In the genomic region with DNA sequence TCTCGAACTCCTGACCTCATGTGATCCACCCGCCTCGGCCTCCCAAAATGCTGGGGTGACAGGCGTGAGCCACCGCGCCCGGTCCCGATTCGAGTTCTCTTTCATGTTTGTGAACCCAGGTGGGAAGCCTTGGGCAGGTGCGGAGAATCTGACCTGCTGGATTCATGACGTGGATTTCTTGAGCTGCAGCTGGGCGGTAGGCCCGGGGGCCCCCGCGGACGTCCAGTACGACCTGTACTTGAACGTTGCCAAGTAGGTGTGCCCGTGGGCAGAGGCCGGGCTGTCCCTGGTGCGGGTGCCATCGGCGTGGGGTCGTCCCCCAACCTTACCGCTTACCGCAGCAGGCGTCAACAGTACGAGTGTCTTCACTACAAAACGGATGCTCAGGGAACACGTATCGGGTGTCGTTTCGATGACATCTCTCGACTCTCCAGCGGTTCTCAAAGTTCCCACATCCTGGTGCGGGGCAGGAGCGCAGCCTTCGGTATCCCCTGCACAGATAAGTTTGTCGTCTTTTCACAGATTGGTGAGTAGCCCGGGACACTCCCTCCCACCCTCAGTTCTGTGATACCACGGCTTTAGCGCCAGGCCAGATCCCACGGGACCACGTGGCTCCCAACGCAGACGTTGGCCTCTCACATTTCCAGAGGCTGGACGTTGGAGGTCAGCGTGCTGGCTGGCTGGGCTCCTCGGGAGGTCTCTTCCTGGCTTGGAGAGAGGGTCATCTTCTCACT, we compare ENCODE assay signal across 28 cellular contexts. TPM values are rescaled to one million over a fixed set of nuclear protein-coding genes. Genes with fewer than 3 reads are reported as not detected.
"Had no signal": no experiment of that assay in that cellular context is flagged by ENCODE, and none has a peak within 500 bp of the region (broad histone marks: within the 10 kb centered on the region; RNA-seq: fewer than 3 reads in every experiment).

No MANE protein-coding gene starts in this region.

- H3K4me1 ChIP-seq: ascending aorta, body of pancreas had no signal

- H3K4me1 Mint-ChIP-seq: activated naive CD4-positive, alpha-beta T cell treated with anti-CD3 and anti-CD28 coated beads, Interleukin-2, amount 50 U/mL, for 24 hours; central memory CD8-positive, alpha-beta T cell had no signal

- H3K36me3 ChIP-seq: ascending aorta had no signal

- H3K27me3 Mint-ChIP-seq: activated naive CD4-positive, alpha-beta T cell treated with anti-CD3 and anti-CD28 coated beads, Interleukin-2, amount 50 U/mL, for 24 hours; central memory CD8-positive, alpha-beta T cell had no signal

- H3K9me3 Mint-ChIP-seq: activated naive CD4-positive, alpha-beta T cell treated with anti-CD3 and anti-CD28 coated beads, Interleukin-2, amount 50 U/mL, for 24 hours; central memory CD8-positive, alpha-beta T cell had no signal

- H3K36me3 Mint-ChIP-seq: activated naive CD4-positive, alpha-beta T cell treated with anti-CD3 and anti-CD28 coated beads, Interleukin-2, amount 50 U/mL, for 24 hours had no signal

- ATAC-seq: activated CD8-positive, alpha-beta T cell treated with anti-CD3 and anti-CD28 coated beads, Interleukin-2, amount 10 ng/mL, durations not matched to agents 7 days and 5 days; body of pancreas; Panc1; Right ventricle myocardium inferior had no signal

- H3K27ac ChIP-seq: ascending aorta, body of pancreas, SK-N-MC, VCaP had no signal

- H3K27me3 ChIP-seq: ascending aorta, body of pancreas had no signal

- H3K9me3 ChIP-seq: ascending aorta, body of pancreas had no signal

- DNase-seq: activated CD4-positive, alpha-beta T cell treated with anti-CD3 and anti-CD28 coated beads, Interleukin-2, amount 50 U/mL, for 1 hour; activated CD4-positive, CD25-positive, alpha-beta regulatory T cell; activated CD8-positive, alpha-beta memory T cell treated with anti-CD3 and anti-CD28 coated beads, Interleukin-2, amount 50 U/mL, for 48 hours; activated CD8-positive, alpha-beta T cell treated with anti-CD3 and anti-CD28 coated beads, Interleukin-2, amount 10 ng/mL, durations not matched to agents 7 days and 5 days; activated effector memory CD4-positive, alpha-beta T cell treated with Interleukin-2 at 50 U/mL for 16 hours; activated naive CD4-positive, alpha-beta T cell; activated T-cell treated with anti-CD3 and anti-CD28 coated beads, Interleukin-2, amount 50 U/mL, for 1 hour; body of pancreas; Karpas-422; MM.1S; NCI-H1105 treated with DMSO at 0.1 percent for 48 hours; NCI-H1436 treated with DMSO at 0.1 percent for 48 hours; NCI-H187; NCI-H2081; NCI-H510A treated with DMSO at 0.1 percent for 48 hours; NCI-H69; NK-92 treated with Interleukin-12 subunit alpha and Interleukin-12 subunit beta, amount 100 ng/mL, for 24 hours; OCI-M1; RPMI8226; T-helper 1 cell had no signal

- H3K4me3 Mint-ChIP-seq: activated CD8-positive, alpha-beta T cell treated with anti-CD3 and anti-CD28 coated beads, Interleukin-2, amount 10 ng/mL, durations not matched to agents 7 days and 5 days; activated naive CD4-positive, alpha-beta T cell treated with anti-CD3 and anti-CD28 coated beads, Interleukin-2, amount 50 U/mL, for 24 hours; central memory CD8-positive, alpha-beta T cell had no signal

- H3K27ac Mint-ChIP-seq: activated CD8-positive, alpha-beta T cell treated with anti-CD3 and anti-CD28 coated beads, Interleukin-2, amount 10 ng/mL, durations not matched to agents 7 days and 5 days; activated naive CD4-positive, alpha-beta T cell treated with anti-CD3 and anti-CD28 coated beads, Interleukin-2, amount 50 U/mL, for 24 hours had no signal

- H3K4me3 ChIP-seq: ascending aorta, body of pancreas, SK-N-MC had no signal

RNA-seq across cellular contexts. Expression of a gene that starts 15.6 kb away (rescaled TPM):
- total RNA-seq: bronchial epithelial cell had no signal
